15 cellular contexts compared by ENCODE assay signal in genomic region chr6:2232445-2232844, GRCh38. TPM values are rescaled to one million over a fixed set of nuclear protein-coding genes. Genes with fewer than 3 reads are reported as not detected.
DNase-seq lines count a peak whose midpoint lies in the region; ATAC-seq lines count a peak whose summit lies in the region.
"Had no signal": no experiment of that assay in that cellular context is flagged by ENCODE, and none has a peak within 500 bp of the region (broad histone marks: within the 10 kb centered on the region; RNA-seq: fewer than 3 reads in every experiment).

No MANE protein-coding gene starts in this region.

- H3K27ac Mint-ChIP-seq in activated T-cell treated with anti-CD3 and anti-CD28 coated beads, Interleukin-2, amount 50 U/mL, for 72 hours = peak overlapping the region; percentile 8
- peak overlapping the region; percentile 29 for H3K27ac Mint-ChIP-seq in stimulated activated memory B cell treated with anti-CD40 and anti-IgM and Interleukin-4, amounts not matched to agents 10 μg/mL and 1 μg/mL and 100 μg/mL, for 72 hours
- H3K27ac Mint-ChIP-seq: activated CD8-positive, alpha-beta T cell treated with anti-CD3 and anti-CD28 coated beads for 36 hours had no signal

- no peaks in the 10 kb centered on the region for H3K36me3 Mint-ChIP-seq in activated T-cell treated with anti-CD3 and anti-CD28 coated beads, Interleukin-2, amount 50 U/mL, for 72 hours (ENCODE audit: insufficient read depth in 2 of 2)
- H3K36me3 Mint-ChIP-seq in activated T-cell treated with anti-CD3 and anti-CD28 coated beads, Interleukin-2, amount 50 U/mL, for 4 hours (ENCODE audit: insufficient read depth) = peaks cover 7% of the 10 kb centered on the region
- no peaks in the 10 kb centered on the region for H3K36me3 Mint-ChIP-seq in stimulated activated memory B cell treated with anti-CD40 and anti-IgM and Interleukin-4, amounts not matched to agents 10 μg/mL and 1 μg/mL and 100 μg/mL, for 72 hours

- no peak for DNase-seq in activated T-cell treated with anti-CD3 and anti-CD28 coated beads, Interleukin-2, amount 50 U/mL, for 72 hours
- no peak for DNase-seq in activated T-cell treated with anti-CD3 and anti-CD28 coated beads, Interleukin-2, amount 50 U/mL, for 4 hours
- DNase-seq in cortex of kidney (lab: John Stamatoyannopoulos, UW) (no peak), NCI-H510A (lab: John Stamatoyannopoulos, UW) (no peak)
- no peak for DNase-seq in activated CD4-positive, alpha-beta T cell treated with anti-CD3 and anti-CD28 coated beads, Interleukin-2, amount 50 U/mL, for 1 hour
- DNase-seq: activated CD8-positive, alpha-beta T cell treated with anti-CD3 and anti-CD28 coated beads for 36 hours; activated effector memory CD4-positive, alpha-beta T cell treated with Interleukin-2 at 50 U/mL for 16 hours; aorta; EL; lower lobe of right lung; NCI-H146; OCI-M1 had no signal

- ATAC-seq in activated T-cell treated with anti-CD3 and anti-CD28 coated beads, Interleukin-2, amount 50 U/mL, for 72 hours (replicated peaks in 1 of 2) = peak in 1 of 2 donors; percentile 43
- ATAC-seq in activated T-cell treated with anti-CD3 and anti-CD28 coated beads, Interleukin-2, amount 50 U/mL, for 4 hours = no peak
- ATAC-seq in GM21619 (IDR thresholded peaks at IDR 0.05; ENCODE audit: unreplicated experiment) (peak; percentile 76), HG03432 (IDR thresholded peaks at IDR 0.05; ENCODE audit: unreplicated experiment) (peak; percentile 49)
- ATAC-seq in stimulated activated memory B cell treated with anti-CD40 and anti-IgM and Interleukin-4, amounts not matched to agents 10 μg/mL and 1 μg/mL and 100 μg/mL, for 72 hours = peak; percentile 94
- ATAC-seq: activated CD8-positive, alpha-beta T cell treated with anti-CD3 and anti-CD28 coated beads for 36 hours; lower lobe of right lung had no signal

- no peak overlapping the region for H3K4me3 Mint-ChIP-seq in activated T-cell treated with anti-CD3 and anti-CD28 coated beads, Interleukin-2, amount 50 U/mL, for 72 hours
- H3K4me3 Mint-ChIP-seq in activated T-cell treated with anti-CD3 and anti-CD28 coated beads, Interleukin-2, amount 50 U/mL, for 4 hours = no peak overlapping the region
- H3K4me3 Mint-ChIP-seq in stimulated activated memory B cell treated with anti-CD40 and anti-IgM and Interleukin-4, amounts not matched to agents 10 μg/mL and 1 μg/mL and 100 μg/mL, for 72 hours = no peak overlapping the region
- H3K4me3 Mint-ChIP-seq: activated CD8-positive, alpha-beta T cell treated with anti-CD3 and anti-CD28 coated beads for 36 hours had no signal

- H3K4me1 Mint-ChIP-seq in activated T-cell treated with anti-CD3 and anti-CD28 coated beads, Interleukin-2, amount 50 U/mL, for 72 hours (ENCODE audit: low read depth) = peaks cover 47% of the 10 kb centered on the region
- peaks cover 22% of the 10 kb centered on the region for H3K4me1 Mint-ChIP-seq in activated T-cell treated with anti-CD3 and anti-CD28 coated beads, Interleukin-2, amount 50 U/mL, for 4 hours (ENCODE audit: low read depth)
- H3K4me1 Mint-ChIP-seq in stimulated activated memory B cell treated with anti-CD40 and anti-IgM and Interleukin-4, amounts not matched to agents 10 μg/mL and 1 μg/mL and 100 μg/mL, for 72 hours = peaks cover 35% of the 10 kb centered on the region

- no peaks in the 10 kb centered on the region for H3K9me3 Mint-ChIP-seq in activated T-cell treated with anti-CD3 and anti-CD28 coated beads, Interleukin-2, amount 50 U/mL, for 72 hours
- H3K9me3 Mint-ChIP-seq in activated T-cell treated with anti-CD3 and anti-CD28 coated beads, Interleukin-2, amount 50 U/mL, for 4 hours = no peaks in the 10 kb centered on the region
- H3K9me3 Mint-ChIP-seq in stimulated activated memory B cell treated with anti-CD40 and anti-IgM and Interleukin-4, amounts not matched to agents 10 μg/mL and 1 μg/mL and 100 μg/mL, for 72 hours = no peaks in the 10 kb centered on the region
- H3K9me3 Mint-ChIP-seq: activated CD8-positive, alpha-beta T cell treated with anti-CD3 and anti-CD28 coated beads for 36 hours had no signal

- no peaks in the 10 kb centered on the region for H3K27me3 Mint-ChIP-seq in activated T-cell treated with anti-CD3 and anti-CD28 coated beads, Interleukin-2, amount 50 U/mL, for 72 hours (ENCODE audit: low read depth)
- no peaks in the 10 kb centered on the region for H3K27me3 Mint-ChIP-seq in activated T-cell treated with anti-CD3 and anti-CD28 coated beads, Interleukin-2, amount 50 U/mL, for 4 hours (ENCODE audit: low read depth)
- no peaks in the 10 kb centered on the region for H3K27me3 Mint-ChIP-seq in stimulated activated memory B cell treated with anti-CD40 and anti-IgM and Interleukin-4, amounts not matched to agents 10 μg/mL and 1 μg/mL and 100 μg/mL, for 72 hours
- H3K27me3 Mint-ChIP-seq: activated CD8-positive, alpha-beta T cell treated with anti-CD3 and anti-CD28 coated beads for 36 hours had no signal

RNA-seq across cellular contexts. Expression of gene GMDS, which starts 13.0 kb away (rescaled TPM):
- total RNA-seq in activated T-cell treated with anti-CD3 and anti-CD28 coated beads, Interleukin-2, amount 50 U/mL, for 72 hours = 10 to 100 TPM; 23.8 to 33.0 TPM
- 10 to 100 TPM; 38.9 to 48.0 (median 43.9) TPM for total RNA-seq in activated T-cell treated with anti-CD3 and anti-CD28 coated beads, Interleukin-2, amount 50 U/mL, for 4 hours

Comparison
In these comparisons a context has a peak if more than half of its experiments do, and no peak if none do; other contexts are left out.
1. ATAC-seq: peak in GM21619 (single experiment), HG03432 (single experiment) and stimulated activated memory B cell treated with anti-CD40 and anti-IgM and Interleukin-4, amounts not matched to agents 10 μg/mL and 1 μg/mL and 100 μg/mL, for 72 hours (single experiment); none in activated T-cell treated with anti-CD3 and anti-CD28 coated beads, Interleukin-2, amount 50 U/mL, for 4 hours (0 of 2).